27 cellular contexts compared by ENCODE assay signal in the genomic region with DNA sequence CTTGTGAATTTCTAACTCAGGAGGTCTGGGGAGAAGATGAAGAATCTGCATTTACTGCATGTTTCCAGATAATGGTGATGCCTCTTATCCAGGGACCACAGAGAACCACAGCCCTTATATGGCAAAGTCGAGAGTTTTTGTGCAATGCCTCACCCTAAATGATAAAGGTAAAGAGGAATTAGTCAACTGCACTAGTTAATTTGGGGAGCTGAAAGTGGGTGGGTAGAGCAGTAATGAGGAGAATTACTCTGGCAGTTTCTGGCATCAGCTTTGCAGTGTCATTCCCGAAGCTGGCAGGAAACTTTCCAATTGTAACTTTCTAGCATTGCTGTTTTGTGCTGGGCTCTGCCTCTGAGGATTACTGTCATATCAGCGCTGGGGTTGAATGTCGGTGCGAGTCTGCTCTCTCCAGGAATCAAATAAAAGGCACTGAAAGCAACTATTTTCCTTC. TPM values are rescaled to one million over a fixed set of nuclear protein-coding genes. Genes with fewer than 3 reads are reported as not detected.
DNase-seq lines count a peak whose midpoint lies in the region; ATAC-seq and TF ChIP-seq lines count a peak whose summit lies in the region.
"Had no signal": no experiment of that assay in that cellular context is flagged by ENCODE, and none has a peak within 500 bp of the region (broad histone marks: within the 10 kb centered on the region; RNA-seq: fewer than 3 reads in every experiment).

No MANE protein-coding gene starts in this region.

- H3K27ac ChIP-seq in left ventricle myocardium inferior (replicated peaks) (peak overlapping the region; percentile 91), cingulate gyrus (ENCODE audit: low read depth, low read length) (peak overlapping the region; percentile 21), upper lobe of right lung (no peak overlapping the region)
- H3K27ac ChIP-seq: epithelial cell of prostate, left lung, parathyroid adenoma, upper lobe of left lung had no signal

- H3K9me3 Mint-ChIP-seq in nephron, result no peaks in the 10 kb centered on the region
- H3K9me3 Mint-ChIP-seq: activated naive CD4-positive, alpha-beta T cell treated with anti-CD3 and anti-CD28 coated beads, Interleukin-2, amount 50 U/mL, for 72 hours; activated T-helper 2 cell treated with anti-CD3 and anti-CD28 coated beads, Interferon-gamma antibody, Interleukin-2, Interleukin-4, amounts not matched to agents 10 μg/mL and 5 μg/mL and 100 μg/mL, durations not matched to agents 14 hours and 24 hours and 36 hours; central memory CD8-positive, alpha-beta T cell; mesothelial cell of epicardium had no signal

- no peaks in the 10 kb centered on the region for H3K36me3 Mint-ChIP-seq in nephron (ENCODE audit: low read depth)
- H3K36me3 Mint-ChIP-seq: activated naive CD4-positive, alpha-beta T cell treated with anti-CD3 and anti-CD28 coated beads, Interleukin-2, amount 50 U/mL, for 72 hours; mesothelial cell of epicardium; natural killer cell treated with Interleukin-12 subunit alpha and Interleukin-12 subunit beta and Interleukin-15 and Interleukin-18, amount 100 ng/mL, for 72 hours had no signal

- H3K27me3 ChIP-seq in left ventricle myocardium inferior (ENCODE audit: low read depth) (no peaks in the 10 kb centered on the region), upper lobe of right lung (peaks cover 3% of the 10 kb centered on the region)
- H3K27me3 ChIP-seq: BE2C, left lung, stomach, upper lobe of left lung had no signal

- H3K27me3 Mint-ChIP-seq in nephron (ENCODE audit: low read depth), result no peaks in the 10 kb centered on the region
- H3K27me3 Mint-ChIP-seq: central memory CD8-positive, alpha-beta T cell had no signal

- H3K4me3 ChIP-seq in left ventricle myocardium inferior, result no peak overlapping the region
- H3K4me3 ChIP-seq in upper lobe of right lung, result no peak overlapping the region
- H3K4me3 ChIP-seq: left lung, stomach, upper lobe of left lung had no signal

- intact Hi-C loops in left ventricle myocardium inferior (cut with micrococcal nuclease) (loop anchor here (10.0 kb wide), 1 partner anchor 114 kb away; no protein-coding TSS in a partner anchor), left cardiac atrium (cut with DNase I) (no loop called here), upper lobe of right lung (cut with DNase I) (no loop called here)

- peak overlapping the region in 2 of 3 experiments; percentile 44 to 77 for H3K27ac Mint-ChIP-seq in nephron
- H3K27ac Mint-ChIP-seq: activated naive CD4-positive, alpha-beta T cell treated with anti-CD3 and anti-CD28 coated beads, Interleukin-2, amount 50 U/mL, for 72 hours; activated T-helper 2 cell treated with anti-CD3 and anti-CD28 coated beads, Interferon-gamma antibody, Interleukin-2, Interleukin-4, amounts not matched to agents 10 μg/mL and 5 μg/mL and 100 μg/mL, durations not matched to agents 14 hours and 24 hours and 36 hours; mesothelial cell of epicardium; natural killer cell treated with Interleukin-12 subunit alpha and Interleukin-12 subunit beta and Interleukin-15 and Interleukin-18, amount 100 ng/mL, for 72 hours had no signal

- H3K4me1 ChIP-seq in left ventricle myocardium inferior (peaks cover 90% of the 10 kb centered on the region), upper lobe of right lung (peaks cover 3% of the 10 kb centered on the region)
- H3K4me1 ChIP-seq: parathyroid adenoma had no signal

- no peaks in the 10 kb centered on the region for H3K36me3 ChIP-seq in left ventricle myocardium inferior
- H3K36me3 ChIP-seq in upper lobe of right lung, result no peaks in the 10 kb centered on the region
- H3K36me3 ChIP-seq: left lung, stomach, upper lobe of left lung had no signal

- no peak overlapping the region for H3K4me3 Mint-ChIP-seq in nephron
- H3K4me3 Mint-ChIP-seq: central memory CD8-positive, alpha-beta T cell; mesothelial cell of epicardium; natural killer cell treated with Interleukin-12 subunit alpha and Interleukin-12 subunit beta and Interleukin-15 and Interleukin-18, amount 100 ng/mL, for 72 hours had no signal

- TF ChIP-seq CTCF in left ventricle myocardium inferior (IDR thresholded peaks at IDR 0.05; ENCODE audit: borderline replicate concordance) (no peak), nephron (IDR thresholded peaks at IDR 0.05; ENCODE audit: unreplicated experiment in 3 of 3) (no peak), upper lobe of right lung (IDR thresholded peaks at IDR 0.05) (no peak)

- ATAC-seq in left cardiac atrium (no peak), upper lobe of right lung (no peak)
- ATAC-seq: activated naive CD4-positive, alpha-beta T cell treated with anti-CD3 and anti-CD28 coated beads, Interleukin-2, amount 50 U/mL, for 72 hours; left lung; natural killer cell treated with Interleukin-12 subunit alpha and Interleukin-12 subunit beta and Interleukin-15 and Interleukin-18, amount 100 ng/mL, for 72 hours had no signal

- DNase-seq in left ventricle myocardium inferior (no peak), left cardiac atrium (no peak), NCI-H1092 (lab: John Stamatoyannopoulos, UW) (no peak), cerebellar nuclear complex (lab: John Stamatoyannopoulos, UW) (no peak), upper lobe of right lung (no peak), SK-N-DZ (ENCODE audit: low spot score) (no peak)
- DNase-seq: activated CD4-positive, alpha-beta T cell treated with anti-CD3 and anti-CD28 coated beads, Interleukin-2, amount 50 U/mL, for 48 hours; BE2C; DMS79; foreskin fibroblast; GF-D8; Karpas-422; left lung; NCI-H1694 treated with DMSO at 0.1 percent for 48 hours; stomach; T-helper 9 cell; upper lobe of left lung had no signal

- H3K4me1 Mint-ChIP-seq in nephron, result peaks cover 84% of the 10 kb centered on the region
- H3K4me1 Mint-ChIP-seq: central memory CD8-positive, alpha-beta T cell had no signal

- H3K9me3 ChIP-seq in left ventricle myocardium inferior (replicated peaks) (no peaks in the 10 kb centered on the region), upper lobe of right lung (no peaks in the 10 kb centered on the region)
- H3K9me3 ChIP-seq: BE2C, left lung, stomach, upper lobe of left lung had no signal

RNA-seq across cellular contexts. Expression of a gene that starts 10.3 kb away (rescaled TPM):
- 153 TPM for total RNA-seq in left ventricle myocardium inferior
- 100 to 1,000 TPM in 1 of 2 donors, 10 to 100 TPM in 1; 73.1 to 116 TPM for total RNA-seq in left cardiac atrium
- total RNA-seq in upper lobe of right lung, result 7.6 TPM
- polyA plus RNA-seq in SK-N-DZ (2014; cell fraction: cytosol; rRNA removed), result 1.4 and 2.5 TPM in 2 replicates
- 0.28 and 1.0 TPM in 2 replicates for polyA plus RNA-seq in SK-N-DZ (2014; cell fraction: nucleus; rRNA removed)
- total RNA-seq: HT1080 had no signal
